1 cellular context compared by ENCODE assay signal in the genomic region with DNA sequence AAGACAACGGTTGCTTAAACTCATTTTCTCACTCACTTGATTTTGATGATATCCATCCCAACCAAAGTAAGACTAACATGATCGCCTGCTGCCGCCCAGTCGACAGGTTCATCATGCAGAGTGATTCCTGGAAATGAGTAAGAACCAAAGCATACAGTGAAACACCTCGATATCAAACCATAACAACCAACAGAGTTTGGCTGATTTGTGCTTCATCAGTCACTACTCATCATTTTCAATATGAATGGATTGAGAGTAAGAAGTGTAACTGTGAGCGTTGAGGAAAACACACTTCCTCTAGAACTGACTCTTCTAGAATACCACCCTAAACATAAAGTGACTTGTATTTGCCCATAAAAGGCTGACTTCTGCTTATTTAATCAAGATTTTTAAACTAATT.
TF ChIP-seq lines count a peak whose summit lies in the region.

No MANE protein-coding gene starts in this region.

TF ChIP-seq in WTC11, 78 proteins besides CTCF, POLR2A, EP300 and RAD21 (continued from another document):
- TF ChIP-seq, protein P1, sequence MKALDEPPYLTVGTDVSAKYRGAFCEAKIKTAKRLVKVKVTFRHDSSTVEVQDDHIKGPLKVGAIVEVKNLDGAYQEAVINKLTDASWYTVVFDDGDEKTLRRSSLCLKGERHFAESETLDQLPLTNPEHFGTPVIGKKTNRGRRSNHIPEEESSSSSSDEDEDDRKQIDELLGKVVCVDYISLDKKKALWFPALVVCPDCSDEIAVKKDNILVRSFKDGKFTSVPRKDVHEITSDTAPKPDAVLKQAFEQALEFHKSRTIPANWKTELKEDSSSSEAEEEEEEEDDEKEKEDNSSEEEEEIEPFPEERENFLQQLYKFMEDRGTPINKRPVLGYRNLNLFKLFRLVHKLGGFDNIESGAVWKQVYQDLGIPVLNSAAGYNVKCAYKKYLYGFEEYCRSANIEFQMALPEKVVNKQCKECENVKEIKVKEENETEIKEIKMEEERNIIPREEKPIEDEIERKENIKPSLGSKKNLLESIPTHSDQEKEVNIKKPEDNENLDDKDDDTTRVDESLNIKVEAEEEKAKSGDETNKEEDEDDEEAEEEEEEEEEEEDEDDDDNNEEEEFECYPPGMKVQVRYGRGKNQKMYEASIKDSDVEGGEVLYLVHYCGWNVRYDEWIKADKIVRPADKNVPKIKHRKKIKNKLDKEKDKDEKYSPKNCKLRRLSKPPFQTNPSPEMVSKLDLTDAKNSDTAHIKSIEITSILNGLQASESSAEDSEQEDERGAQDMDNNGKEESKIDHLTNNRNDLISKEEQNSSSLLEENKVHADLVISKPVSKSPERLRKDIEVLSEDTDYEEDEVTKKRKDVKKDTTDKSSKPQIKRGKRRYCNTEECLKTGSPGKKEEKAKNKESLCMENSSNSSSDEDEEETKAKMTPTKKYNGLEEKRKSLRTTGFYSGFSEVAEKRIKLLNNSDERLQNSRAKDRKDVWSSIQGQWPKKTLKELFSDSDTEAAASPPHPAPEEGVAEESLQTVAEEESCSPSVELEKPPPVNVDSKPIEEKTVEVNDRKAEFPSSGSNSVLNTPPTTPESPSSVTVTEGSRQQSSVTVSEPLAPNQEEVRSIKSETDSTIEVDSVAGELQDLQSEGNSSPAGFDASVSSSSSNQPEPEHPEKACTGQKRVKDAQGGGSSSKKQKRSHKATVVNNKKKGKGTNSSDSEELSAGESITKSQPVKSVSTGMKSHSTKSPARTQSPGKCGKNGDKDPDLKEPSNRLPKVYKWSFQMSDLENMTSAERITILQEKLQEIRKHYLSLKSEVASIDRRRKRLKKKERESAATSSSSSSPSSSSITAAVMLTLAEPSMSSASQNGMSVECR (CRISPR knock-in tag; IDR thresholded peaks at IDR 0.05; ENCODE audit: borderline replicate concordance), result no peak
- TF ChIP-seq ZNF219 (CRISPR knock-in tag; IDR thresholded peaks at IDR 0.05; ENCODE audit: borderline replicate concordance) (no peak), MXD4 (CRISPR knock-in tag; IDR thresholded peaks at IDR 0.05; ENCODE audit: borderline replicate concordance) (no peak), ZNF121 (CRISPR knock-in tag; IDR thresholded peaks at IDR 0.05) (no peak), ZNF138 (CRISPR knock-in tag; conservative IDR thresholded peaks at IDR 0.05) (no peak), HMGA2 (CRISPR knock-in tag; IDR thresholded peaks at IDR 0.05) (no peak)
- TF ChIP-seq, protein P2, sequence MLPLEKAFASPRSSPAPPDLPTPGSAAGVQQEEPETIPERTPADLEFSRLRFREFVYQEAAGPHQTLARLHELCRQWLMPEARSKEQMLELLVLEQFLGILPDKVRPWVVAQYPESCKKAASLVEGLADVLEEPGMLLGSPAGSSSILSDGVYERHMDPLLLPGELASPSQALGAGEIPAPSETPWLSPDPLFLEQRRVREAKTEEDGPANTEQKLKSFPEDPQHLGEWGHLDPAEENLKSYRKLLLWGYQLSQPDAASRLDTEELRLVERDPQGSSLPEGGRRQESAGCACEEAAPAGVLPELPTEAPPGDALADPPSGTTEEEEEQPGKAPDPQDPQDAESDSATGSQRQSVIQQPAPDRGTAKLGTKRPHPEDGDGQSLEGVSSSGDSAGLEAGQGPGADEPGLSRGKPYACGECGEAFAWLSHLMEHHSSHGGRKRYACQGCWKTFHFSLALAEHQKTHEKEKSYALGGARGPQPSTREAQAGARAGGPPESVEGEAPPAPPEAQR (CRISPR knock-in tag; IDR thresholded peaks at IDR 0.05), result no peak
- TF ChIP-seq, protein P3, sequence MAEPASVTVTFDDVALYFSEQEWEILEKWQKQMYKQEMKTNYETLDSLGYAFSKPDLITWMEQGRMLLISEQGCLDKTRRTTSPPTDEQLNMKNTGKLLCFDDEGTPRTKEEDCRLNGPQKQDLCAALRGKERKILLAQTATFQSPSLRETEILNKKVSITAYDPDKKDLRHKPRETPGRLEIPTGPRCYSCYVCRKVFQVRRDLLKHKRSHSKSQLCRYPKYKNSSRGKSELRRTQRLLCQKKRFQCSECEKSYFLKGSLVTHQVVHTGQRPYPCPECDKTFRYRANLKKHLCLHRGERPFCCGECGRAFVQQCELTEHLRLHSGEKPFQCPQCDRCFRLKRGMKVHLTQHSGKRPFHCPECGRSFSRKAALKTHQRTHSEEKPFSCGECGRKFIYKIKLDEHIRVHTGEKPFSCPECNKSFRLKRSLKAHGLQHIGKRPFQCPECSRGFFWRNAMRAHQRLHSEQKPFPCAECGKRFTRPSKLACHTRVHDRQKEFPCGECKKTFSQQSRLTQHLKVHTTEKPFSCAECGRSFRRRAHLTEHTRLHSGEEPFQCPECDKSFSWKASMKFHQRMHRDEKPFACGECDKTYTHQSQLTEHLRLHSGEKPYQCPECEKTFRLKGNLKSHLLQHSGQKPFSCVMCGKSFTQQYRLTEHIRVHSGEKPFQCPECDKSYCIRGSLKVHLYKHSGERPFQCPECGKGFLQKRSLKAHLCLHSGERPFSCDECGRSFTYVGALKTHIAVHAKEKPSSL (CRISPR knock-in tag; conservative IDR thresholded peaks at IDR 0.05), result no peak
- TF ChIP-seq, protein P4, sequence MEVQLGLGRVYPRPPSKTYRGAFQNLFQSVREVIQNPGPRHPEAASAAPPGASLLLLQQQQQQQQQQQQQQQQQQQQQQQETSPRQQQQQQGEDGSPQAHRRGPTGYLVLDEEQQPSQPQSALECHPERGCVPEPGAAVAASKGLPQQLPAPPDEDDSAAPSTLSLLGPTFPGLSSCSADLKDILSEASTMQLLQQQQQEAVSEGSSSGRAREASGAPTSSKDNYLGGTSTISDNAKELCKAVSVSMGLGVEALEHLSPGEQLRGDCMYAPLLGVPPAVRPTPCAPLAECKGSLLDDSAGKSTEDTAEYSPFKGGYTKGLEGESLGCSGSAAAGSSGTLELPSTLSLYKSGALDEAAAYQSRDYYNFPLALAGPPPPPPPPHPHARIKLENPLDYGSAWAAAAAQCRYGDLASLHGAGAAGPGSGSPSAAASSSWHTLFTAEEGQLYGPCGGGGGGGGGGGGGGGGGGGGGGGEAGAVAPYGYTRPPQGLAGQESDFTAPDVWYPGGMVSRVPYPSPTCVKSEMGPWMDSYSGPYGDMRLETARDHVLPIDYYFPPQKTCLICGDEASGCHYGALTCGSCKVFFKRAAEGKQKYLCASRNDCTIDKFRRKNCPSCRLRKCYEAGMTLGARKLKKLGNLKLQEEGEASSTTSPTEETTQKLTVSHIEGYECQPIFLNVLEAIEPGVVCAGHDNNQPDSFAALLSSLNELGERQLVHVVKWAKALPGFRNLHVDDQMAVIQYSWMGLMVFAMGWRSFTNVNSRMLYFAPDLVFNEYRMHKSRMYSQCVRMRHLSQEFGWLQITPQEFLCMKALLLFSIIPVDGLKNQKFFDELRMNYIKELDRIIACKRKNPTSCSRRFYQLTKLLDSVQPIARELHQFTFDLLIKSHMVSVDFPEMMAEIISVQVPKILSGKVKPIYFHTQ (CRISPR knock-in tag; IDR thresholded peaks at IDR 0.05), result no peak
- TF ChIP-seq, protein P5, sequence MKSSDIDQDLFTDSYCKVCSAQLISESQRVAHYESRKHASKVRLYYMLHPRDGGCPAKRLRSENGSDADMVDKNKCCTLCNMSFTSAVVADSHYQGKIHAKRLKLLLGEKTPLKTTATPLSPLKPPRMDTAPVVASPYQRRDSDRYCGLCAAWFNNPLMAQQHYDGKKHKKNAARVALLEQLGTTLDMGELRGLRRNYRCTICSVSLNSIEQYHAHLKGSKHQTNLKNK (CRISPR knock-in tag; IDR thresholded peaks at IDR 0.05), result no peak
TF ChIP-seq in WTC11: peak in this region for 0.
